In the genomic region with DNA sequence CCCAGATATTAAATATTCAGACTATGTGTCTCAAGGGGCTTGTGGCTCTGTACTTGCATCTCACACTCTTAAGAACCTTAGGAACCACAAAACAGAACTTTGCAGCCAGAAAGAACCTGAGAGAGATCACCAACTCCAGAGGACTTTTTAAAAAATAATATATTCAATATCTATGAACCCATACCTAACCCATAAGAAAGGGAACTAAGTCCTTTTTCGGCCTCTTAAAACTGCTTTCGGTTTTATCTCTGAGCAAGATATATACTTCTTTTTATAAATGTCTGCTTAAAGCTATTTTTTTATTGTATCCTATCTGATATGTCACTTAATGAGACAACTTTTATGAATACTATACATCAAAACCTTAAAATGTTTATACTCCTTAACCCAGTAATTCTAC, we compare ENCODE assay signal across 1 cellular context.
TF ChIP-seq lines count a peak whose summit lies in the region.

No MANE protein-coding gene starts in this region.

TF ChIP-seq in endothelial cell of umbilical vein, 7 proteins besides CTCF, POLR2A, EP300 and RAD21 (continued from another document):
- TF ChIP-seq MAX (IDR thresholded peaks at IDR 0.05; ENCODE audit: insufficient read depth, insufficient read length) (no peak), GATA2 (IDR thresholded peaks at IDR 0.05; ENCODE audit: insufficient read depth, insufficient read length, low read depth, low read length) (no peak), POLR2AphosphoS5 (IDR thresholded peaks at IDR 0.05; ENCODE audit: insufficient read depth, low read depth, low read length) (no peak), JUN (IDR thresholded peaks at IDR 0.05; ENCODE audit: borderline replicate concordance, insufficient read depth, insufficient read length, low read depth) (no peak), FOS (IDR thresholded peaks at IDR 0.05; ENCODE audit: borderline replicate concordance, insufficient read depth, low read length) (no peak), MYC (IDR thresholded peaks at IDR 0.05; ENCODE audit: low read depth, low read length) (no peak)
TF ChIP-seq in endothelial cell of umbilical vein: peak in this region for 0.
